Comparison of ENCODE assay signal across 9 cellular contexts in genomic region chr14:61355892-61356325, GRCh38. TPM values are rescaled to one million over a fixed set of nuclear protein-coding genes. Genes with fewer than 3 reads are reported as not detected.
DNase-seq lines count a peak whose midpoint lies in the region; ATAC-seq and TF ChIP-seq lines count a peak whose summit lies in the region.
"Had no signal": no experiment of that assay in that cellular context is flagged by ENCODE, and none has a peak within 500 bp of the region (broad histone marks: within the 10 kb centered on the region; RNA-seq: fewer than 3 reads in every experiment).

No MANE protein-coding gene starts in this region.

- H3K4me3 ChIP-seq in breast epithelium (peak overlapping the region in 1 of 3 donors; percentile 24), liver (ENCODE audit: low read depth in 1 of 3, low read length in 3 of 3) (no peak overlapping the region), uterus (no peak overlapping the region)
- H3K4me3 ChIP-seq: thoracic aorta had no signal

- H3K27me3 ChIP-seq in breast epithelium (no peaks in the 10 kb centered on the region), liver (ENCODE audit: control insufficient read depth in 4 of 4, insufficient read depth in 4 of 4, low read length in 3 of 4) (no peaks in the 10 kb centered on the region), uterus (no peaks in the 10 kb centered on the region)

- H3K9me3 ChIP-seq in breast epithelium (no peaks in the 10 kb centered on the region), liver (ENCODE audit: control insufficient read depth in 4 of 4, low read length in 3 of 4) (no peaks in the 10 kb centered on the region), uterus (no peaks in the 10 kb centered on the region)
- H3K9me3 ChIP-seq: thoracic aorta had no signal

- TF ChIP-seq POLR2A in breast epithelium (IDR thresholded peaks at IDR 0.05), result no peak
- TF ChIP-seq POLR2A in uterus (IDR thresholded peaks at IDR 0.05), result no peak

- H3K36me3 ChIP-seq in breast epithelium, result no peaks in the 10 kb centered on the region
- H3K36me3 ChIP-seq in liver (ENCODE audit: control insufficient read depth in 4 of 4, insufficient read depth in 3 of 4, low read depth in 1 of 4, low read length in 3 of 4), result no peaks in the 10 kb centered on the region
- H3K36me3 ChIP-seq in uterus, result no peaks in the 10 kb centered on the region
- H3K36me3 ChIP-seq: thoracic aorta had no signal

- H3K27ac ChIP-seq in breast epithelium, result peak overlapping the region; percentile 75 to 78
- H3K27ac ChIP-seq in liver (ENCODE audit: low read depth in 1 of 2, low read length in 2 of 2), result no peak overlapping the region
- peak overlapping the region in 1 of 2 donors; percentile 39 for H3K27ac ChIP-seq in uterus
- H3K27ac ChIP-seq: thoracic aorta had no signal

- H3K9ac ChIP-seq in liver (ENCODE audit: low read depth in 1 of 2, low read length in 2 of 2), result no peak overlapping the region

- ATAC-seq in HG02678 (IDR thresholded peaks at IDR 0.05; ENCODE audit: unreplicated experiment), result no peak
- no peak for ATAC-seq in GM19328 (IDR thresholded peaks at IDR 0.05; ENCODE audit: unreplicated experiment)

- intact Hi-C loops in breast epithelium (cut with DNase I; ENCODE audit: low total_unique reads), result no loop called here
- intact Hi-C loops in uterus (cut with DNase I; ENCODE audit: low total_unique reads), result no loop called here

- TF ChIP-seq RAD21 in liver (IDR thresholded peaks at IDR 0.05), result peak in 1 of 2 donors; percentile 38

- DNase-seq in Daoy (ENCODE audit: low read depth) (peak; percentile 88), RKO (ENCODE audit: low spot score) (peak; percentile 92), breast epithelium (ENCODE audit: low spot score in 2 of 2) (peak; percentile 83), uterus (peak; percentile 18 to 74), NCI-H2171 treated with DMSO at 0.1 percent for 48 hours (lab: John Stamatoyannopoulos, UW) (no peak)

- TF ChIP-seq CTCF in breast epithelium (IDR thresholded peaks at IDR 0.05) (no peak), liver (IDR thresholded peaks at IDR 0.05; ENCODE audit: low read depth, low read length, missing input control) (no peak), uterus (IDR thresholded peaks at IDR 0.05) (no peak)

- no peaks in the 10 kb centered on the region for H3K4me1 ChIP-seq in breast epithelium
- peaks cover 0 to 1% (median 0%) of the 10 kb centered on the region in 4 donors for H3K4me1 ChIP-seq in liver (ENCODE audit: control insufficient read depth in 4 of 4, insufficient read depth in 4 of 4, low read length in 3 of 4)
- no peaks in the 10 kb centered on the region for H3K4me1 ChIP-seq in uterus

- 53% methylated on average over 6 of the region's 6 CpGs for WGBS in liver

TF ChIP-seq in liver, 16 proteins besides CTCF, POLR2A, EP300 and RAD21:
- TF ChIP-seq HNF4G (IDR thresholded peaks at IDR 0.05) (no peak), MAX (IDR thresholded peaks at IDR 0.05) (no peak), FOXA2 (IDR thresholded peaks at IDR 0.05) (no peak), GABPA (IDR thresholded peaks at IDR 0.05 in 1 of 2, conservative IDR thresholded peaks at IDR 0.05 in 1 of 2) (no peak), TAF1 (conservative IDR thresholded peaks at IDR 0.05) (no peak), RXRA (IDR thresholded peaks at IDR 0.05) (peak in 1 of 2 donors; percentile 8), NR2F2 (IDR thresholded peaks at IDR 0.05) (peak; percentile 85), SP1 (IDR thresholded peaks at IDR 0.05) (peak; percentile 21), JUND (IDR thresholded peaks at IDR 0.05) (peak in 1 of 2 donors; percentile 19), HNF4A (conservative IDR thresholded peaks at IDR 0.05) (no peak), EGR1 (IDR thresholded peaks at IDR 0.05; ENCODE audit: low read depth in 2 of 2) (no peak), ATF3 (IDR thresholded peaks at IDR 0.05) (no peak)

RNA-seq across cellular contexts. Expression of gene PRKCH, which starts 34.5 kb away (rescaled TPM):
- total RNA-seq in Daoy (2014; rRNA removed; shearing (Covaris generic)), result 5.8 and 23.5 TPM in 2 replicates
- 10 to 100 TPM; 27.0 to 41.3 (median 34.0) TPM for total RNA-seq in breast epithelium
- total RNA-seq in liver, result 10 to 100 TPM in 1 of 2 donors, 1 to 10 TPM in 1; 9.3 to 13.7 TPM
- 1 to 10 TPM; 3.9 to 4.7 TPM for polyA plus RNA-seq in liver
- total RNA-seq in uterus, result 100 to 1,000 TPM in 1 of 4 donors, 10 to 100 TPM in 3; 17.9 to 105 (median 63.5) TPM

Comparison
In these comparisons a context has a peak if more than half of its experiments do, and no peak if none do; other contexts are left out.
1. H3K27ac ChIP-seq: peak in breast epithelium (2 of 2); none in liver (0 of 2).